Comparison of ENCODE assay signal across 24 cellular contexts in genomic region chr9:114572199-114572598, GRCh38. TPM values are rescaled to one million over a fixed set of nuclear protein-coding genes. Genes with fewer than 3 reads are reported as not detected.
DNase-seq lines count a peak whose midpoint lies in the region; ATAC-seq and TF ChIP-seq lines count a peak whose summit lies in the region.
"Had no signal": no experiment of that assay in that cellular context is flagged by ENCODE, and none has a peak within 500 bp of the region (broad histone marks: within the 10 kb centered on the region; RNA-seq: fewer than 3 reads in every experiment).

No MANE protein-coding gene starts in this region.

- H3K36me3 ChIP-seq in sigmoid colon = no peaks in the 10 kb centered on the region
- H3K36me3 ChIP-seq: BE2C, BLaER1 had no signal

- no peak for TF ChIP-seq POLR2A in sigmoid colon (IDR thresholded peaks at IDR 0.05)

- H3K9me3 Mint-ChIP-seq in natural killer cell (no peaks in the 10 kb centered on the region), immature natural killer cell (no peaks in the 10 kb centered on the region)
- no peaks in the 10 kb centered on the region for H3K9me3 Mint-ChIP-seq in natural killer cell treated with Interleukin-12 subunit alpha and Interleukin-12 subunit beta and Interleukin-15 and Interleukin-18, amount 100 ng/mL, for 72 hours
- H3K9me3 Mint-ChIP-seq: CD14-positive monocyte; CD4-positive, alpha-beta memory T cell; CD8-positive, alpha-beta memory T cell had no signal

- no peaks in the 10 kb centered on the region for H3K4me1 ChIP-seq in sigmoid colon
- H3K4me1 ChIP-seq: A549, BE2C had no signal

- H3K27me3 Mint-ChIP-seq in natural killer cell (ENCODE audit: low read depth in 2 of 2) = no peaks in the 10 kb centered on the region
- H3K27me3 Mint-ChIP-seq in natural killer cell treated with Interleukin-12 subunit alpha and Interleukin-12 subunit beta and Interleukin-15 and Interleukin-18, amount 100 ng/mL, for 72 hours = no peaks in the 10 kb centered on the region
- H3K27me3 Mint-ChIP-seq in immature natural killer cell (ENCODE audit: low read depth in 3 of 3) = peaks cover 5% of the 10 kb centered on the region in 3 donors
- H3K27me3 Mint-ChIP-seq: CD4-positive, alpha-beta memory T cell had no signal

- intact Hi-C loops in natural killer cell (cut with micrococcal nuclease) = no loop called here
- intact Hi-C loops in sigmoid colon (cut with DNase I) = no loop called here

- no peak overlapping the region for H3K27ac ChIP-seq in sigmoid colon
- H3K27ac ChIP-seq in RWPE1 = no peak overlapping the region
- H3K27ac ChIP-seq: 22Rv1, A549, BLaER1 had no signal

- H3K36me3 Mint-ChIP-seq in natural killer cell (no peaks in the 10 kb centered on the region), immature natural killer cell (no peaks in the 10 kb centered on the region)
- H3K36me3 Mint-ChIP-seq in natural killer cell treated with Interleukin-12 subunit alpha and Interleukin-12 subunit beta and Interleukin-15 and Interleukin-18, amount 100 ng/mL, for 72 hours = no peaks in the 10 kb centered on the region
- H3K36me3 Mint-ChIP-seq: CD14-positive monocyte; CD4-positive, alpha-beta memory T cell; CD8-positive, alpha-beta memory T cell had no signal

- H3K27ac Mint-ChIP-seq in natural killer cell = no peak overlapping the region
- H3K27ac Mint-ChIP-seq in natural killer cell treated with Interleukin-12 subunit alpha and Interleukin-12 subunit beta and Interleukin-15 and Interleukin-18, amount 100 ng/mL, for 72 hours = no peak overlapping the region
- H3K27ac Mint-ChIP-seq in immature natural killer cell = peak overlapping the region in 2 of 6 donors; percentile 49 to 61
- H3K27ac Mint-ChIP-seq: CD14-positive monocyte; CD4-positive, alpha-beta memory T cell; CD8-positive, alpha-beta memory T cell had no signal

- no peaks in the 10 kb centered on the region for H3K9me3 ChIP-seq in sigmoid colon
- H3K9me3 ChIP-seq: A549, BE2C, BLaER1 had no signal

- POLR2A ChIA-PET in RWPE1 (lab: Yijun Ruan, JAX; ENCODE audit: low non-redundant PET) = no interaction called here

- CTCF ChIA-PET in RWPE1 (lab: Yijun Ruan, JAX) = interaction anchor here (0.7 kb wide), 1 partner anchor 23 kb away, joined by 3 read pairs; no protein-coding TSS in a partner anchor

- no peak overlapping the region for H3K4me3 ChIP-seq in sigmoid colon
- H3K4me3 ChIP-seq: A549, BLaER1 had no signal

- H3K4me1 Mint-ChIP-seq in natural killer cell = no peaks in the 10 kb centered on the region
- no peaks in the 10 kb centered on the region for H3K4me1 Mint-ChIP-seq in natural killer cell treated with Interleukin-12 subunit alpha and Interleukin-12 subunit beta and Interleukin-15 and Interleukin-18, amount 100 ng/mL, for 72 hours (ENCODE audit: low read depth in 2 of 2)
- no peaks in the 10 kb centered on the region for H3K4me1 Mint-ChIP-seq in immature natural killer cell
- H3K4me1 Mint-ChIP-seq: CD4-positive, alpha-beta memory T cell; CD4-positive, CD25-positive, alpha-beta regulatory T cell; CD8-positive, alpha-beta memory T cell had no signal

- DNase-seq in natural killer cell = no peak
- no peak for DNase-seq in natural killer cell treated with Interleukin-12 subunit alpha and Interleukin-12 subunit beta and Interleukin-15 and Interleukin-18, amount 100 ng/mL, for 72 hours (ENCODE audit: low spot score)
- DNase-seq in immature natural killer cell = peak; percentile 26 to 32 (median 28)
- peak; percentile 24 for DNase-seq in sigmoid colon
- DNase-seq in RWPE1 (ENCODE audit: low spot score) = no peak
- DNase-seq in AG20443 (ENCODE audit: low spot score) = no peak
- no peak for DNase-seq in amygdala (lab: John Stamatoyannopoulos, UW)
- DNase-seq: BE2C; C1 segment of cervical spinal cord; CD4-positive, alpha-beta memory T cell; CD4-positive, CD25-positive, alpha-beta regulatory T cell; CD8-positive, alpha-beta memory T cell; COR-L47; DMS 273 treated with DMSO at 0.1 percent for 48 hours; DMS153; DMS53; DMS79; DND-41; EL; GDM1 had no signal

- no peak for TF ChIP-seq CTCF in natural killer cell (IDR thresholded peaks at IDR 0.05)
- TF ChIP-seq CTCF in sigmoid colon (IDR thresholded peaks at IDR 0.05) = no peak
- TF ChIP-seq CTCF in RWPE1 (conservative IDR thresholded peaks at IDR 0.05; ENCODE audit: low read depth) = no peak

- H3K4me3 Mint-ChIP-seq in natural killer cell = no peak overlapping the region
- no peak overlapping the region for H3K4me3 Mint-ChIP-seq in natural killer cell treated with Interleukin-12 subunit alpha and Interleukin-12 subunit beta and Interleukin-15 and Interleukin-18, amount 100 ng/mL, for 72 hours
- no peak overlapping the region for H3K4me3 Mint-ChIP-seq in immature natural killer cell
- H3K4me3 Mint-ChIP-seq: CD14-positive monocyte; CD4-positive, alpha-beta memory T cell; CD4-positive, CD25-positive, alpha-beta regulatory T cell; CD8-positive, alpha-beta memory T cell had no signal

- 89 to 91% methylated on average over 6 of the region's 6 CpGs for WGBS in sigmoid colon, 2 donors

- ATAC-seq in natural killer cell = peak; percentile 39 to 82 (median 79)
- no peak for ATAC-seq in natural killer cell treated with Interleukin-12 subunit alpha and Interleukin-12 subunit beta and Interleukin-15 and Interleukin-18, amount 100 ng/mL, for 72 hours
- ATAC-seq: A549 had no signal

- no peak for TF ChIP-seq EP300 in sigmoid colon (IDR thresholded peaks at IDR 0.05)

- no peaks in the 10 kb centered on the region for H3K27me3 ChIP-seq in sigmoid colon
- H3K27me3 ChIP-seq: BLaER1 had no signal

RNA-seq across cellular contexts. Expression of gene ATP6V1G1, which starts 15.4 kb away (rescaled TPM):
- total RNA-seq in natural killer cell (100 to 1,000 TPM in 1 of 3 donors, 10 to 100 TPM in 2; 83.8 to 101 (median 93.5) TPM), sigmoid colon (100 to 1,000 TPM; 124 to 185 (median 155) TPM)
- total RNA-seq in natural killer cell treated with Interleukin-12 subunit alpha and Interleukin-12 subunit beta and Interleukin-15 and Interleukin-18, amount 100 ng/mL, for 72 hours = 10 to 100 TPM; 21.2 to 33.4 TPM
- polyA plus RNA-seq in immature natural killer cell (100 to 1,000 TPM; 190 to 321 (median 241) TPM), sigmoid colon (100 to 1,000 TPM; 114 to 256 (median 236) TPM)

RNA-seq across cellular contexts. Expression of gene TMEM268, which starts 38.9 kb away (rescaled TPM):
- 10 to 100 TPM; 10.4 to 14.9 (median 11.5) TPM for total RNA-seq in natural killer cell
- total RNA-seq in natural killer cell treated with Interleukin-12 subunit alpha and Interleukin-12 subunit beta and Interleukin-15 and Interleukin-18, amount 100 ng/mL, for 72 hours = 10 to 100 TPM; 14.6 to 24.2 TPM
- polyA plus RNA-seq in immature natural killer cell = 10 to 100 TPM in 1 of 3 donors, 1 to 10 TPM in 2; 6.9 to 13.7 (median 7.7) TPM
- 10 to 100 TPM in 3 of 4 donors, 1 to 10 TPM in 1; 7.9 to 28.5 (median 10.3) TPM for total RNA-seq in sigmoid colon
- polyA plus RNA-seq in sigmoid colon = 1 to 10 TPM; 3.0 to 9.3 (median 3.0) TPM

Comparison
In these comparisons a context has a peak if more than half of its experiments do, and no peak if none do; other contexts are left out.
1. ATAC-seq: peak in natural killer cell (3 of 3); none in natural killer cell treated with Interleukin-12 subunit alpha and Interleukin-12 subunit beta and Interleukin-15 and Interleukin-18, amount 100 ng/mL, for 72 hours (0 of 2).
2. DNase-seq: peak in immature natural killer cell (3 of 3) and sigmoid colon (single experiment); none in natural killer cell (single experiment), natural killer cell treated with Interleukin-12 subunit alpha and Interleukin-12 subunit beta and Interleukin-15 and Interleukin-18, amount 100 ng/mL, for 72 hours (single experiment), RWPE1 (single experiment), AG20443 (single experiment) and amygdala (0 of 56).